In genomic region chr21:43771199-43771675, GRCh38 we compare ENCODE assay signal across 1 cellular context.
TF ChIP-seq lines count a peak whose summit lies in the region.

No MANE protein-coding gene starts in this region.

TF ChIP-seq in HEK293, 187 proteins besides CTCF, POLR2A, EP300 and RAD21 (continued from another document and continues in another):
- TF ChIP-seq ZNF521 (tag by site-specific recombination; IDR thresholded peaks at IDR 0.05) (no peak), AEBP2 (tag by site-specific recombination; IDR thresholded peaks at IDR 0.05; ENCODE audit: borderline replicate concordance) (no peak), ZNF214 (tag by site-specific recombination; IDR thresholded peaks at IDR 0.05; ENCODE audit: borderline replicate concordance) (no peak), BCL11B (tag by site-specific recombination; IDR thresholded peaks at IDR 0.05; ENCODE audit: low read depth) (no peak), ZNF292 (tag by site-specific recombination; IDR thresholded peaks at IDR 0.05; ENCODE audit: borderline replicate concordance, low read depth) (no peak), ZNF785 (tag by site-specific recombination; IDR thresholded peaks at IDR 0.05) (peak; percentile 44; the same call in 1 of the 2 replicates), ZNF184 (tag by site-specific recombination; IDR thresholded peaks at IDR 0.05) (no peak; the same call in 1 of the 2 replicates), ZNF549 (tag by site-specific recombination; IDR thresholded peaks at IDR 0.05) (no peak), TCF7L2 (IDR thresholded peaks at IDR 0.05; ENCODE audit: borderline replicate concordance, low read depth, low read length) (no peak), ZNF629 (tag by site-specific recombination; IDR thresholded peaks at IDR 0.05) (peak; percentile 86), PBX3 (CRISPR knock-in tag; IDR thresholded peaks at IDR 0.05) (no peak), ZNF133 (tag by site-specific recombination; IDR thresholded peaks at IDR 0.05) (no peak), ZNF830 (tag by site-specific recombination; IDR thresholded peaks at IDR 0.05; ENCODE audit: low read depth) (no peak), KLF16 (tag by site-specific recombination; IDR thresholded peaks at IDR 0.05) (no peak), ZNF223 (tag by site-specific recombination; IDR thresholded peaks at IDR 0.05) (no peak), REST (tag by site-specific recombination; IDR thresholded peaks at IDR 0.05) (no peak), ZNF654 (tag by site-specific recombination; IDR thresholded peaks at IDR 0.05; ENCODE audit: low read depth) (no peak), PRDM6 (tag by site-specific recombination; IDR thresholded peaks at IDR 0.05) (no peak), ZNF394 (tag by site-specific recombination; IDR thresholded peaks at IDR 0.05; ENCODE audit: borderline replicate concordance) (peak; percentile 44; the same call in 1 of the 2 replicates), HOXD13 (CRISPR knock-in tag; IDR thresholded peaks at IDR 0.05; ENCODE audit: borderline replicate concordance) (no peak), ZNF174 (tag by site-specific recombination; IDR thresholded peaks at IDR 0.05) (no peak), ZNF24 (tag by site-specific recombination; IDR thresholded peaks at IDR 0.05) (no peak; the same call in 1 of the 2 replicates), ZNF248 (tag by site-specific recombination; IDR thresholded peaks at IDR 0.05) (no peak), ZNF121 (tag by site-specific recombination; IDR thresholded peaks at IDR 0.05) (no peak), ZNF112 (tag by site-specific recombination; IDR thresholded peaks at IDR 0.05) (no peak), ZNF626 (tag by site-specific recombination; IDR thresholded peaks at IDR 0.05) (no peak), ZNF707 (tag by site-specific recombination; IDR thresholded peaks at IDR 0.05) (peak; percentile 55; the same call in 1 of the 2 replicates), ZNF433 (tag by site-specific recombination; IDR thresholded peaks at IDR 0.05; ENCODE audit: low read depth) (no peak), RBAK (tag by site-specific recombination; IDR thresholded peaks at IDR 0.05) (no peak), HOXA7 (CRISPR knock-in tag; IDR thresholded peaks at IDR 0.05; ENCODE audit: borderline replicate concordance) (no peak), ZNF335 (tag by site-specific recombination; conservative IDR thresholded peaks at IDR 0.05) (no peak), IKZF3 (tag by site-specific recombination; IDR thresholded peaks at IDR 0.05) (no peak), ZNF311 (tag by site-specific recombination; IDR thresholded peaks at IDR 0.05; ENCODE audit: borderline replicate concordance) (no peak), ZNF18 (tag by site-specific recombination; IDR thresholded peaks at IDR 0.05) (0 out of 2 replicates have a peak, but pooled peaks have one; percentile 7), ZNF513 (tag by site-specific recombination; IDR thresholded peaks at IDR 0.05) (no peak), ZNF645 (tag by site-specific recombination; IDR thresholded peaks at IDR 0.05) (no peak), ZNF114 (tag by site-specific recombination; IDR thresholded peaks at IDR 0.05) (no peak), ZNF561 (tag by site-specific recombination; IDR thresholded peaks at IDR 0.05; ENCODE audit: borderline replicate concordance) (no peak; the same call in 1 of the 2 replicates), MZF1 (tag by site-specific recombination; IDR thresholded peaks at IDR 0.05; ENCODE audit: borderline replicate concordance) (no peak), ZNF302 (tag by site-specific recombination; IDR thresholded peaks at IDR 0.05; ENCODE audit: low read depth) (no peak), ZNF366 (tag by site-specific recombination; conservative IDR thresholded peaks at IDR 0.05) (no peak), KLF9 (tag by site-specific recombination; IDR thresholded peaks at IDR 0.05; ENCODE audit: low read depth) (no peak), ZNF169 (tag by site-specific recombination; IDR thresholded peaks at IDR 0.05) (no peak), PRDM10 (tag by site-specific recombination; IDR thresholded peaks at IDR 0.05) (peak; percentile 82)
